ENCODE assay signal across 16 cellular contexts in genomic region chr5:33330992-33331391, GRCh38.
"Had no signal": no experiment of that assay in that cellular context is flagged by ENCODE, and none has a peak within 500 bp of the region (broad histone marks: within the 10 kb centered on the region; RNA-seq: fewer than 3 reads in every experiment).

No MANE protein-coding gene starts in this region.

- H3K4me1 ChIP-seq: psoas muscle had no signal

- ATAC-seq: gastroesophageal sphincter; left colon; naive thymus-derived CD4-positive, alpha-beta T cell; psoas muscle; right cardiac atrium had no signal

- H3K4me3 ChIP-seq: esophagus squamous epithelium, gastroesophageal sphincter, psoas muscle, smooth muscle cell had no signal

- H3K36me3 ChIP-seq: esophagus squamous epithelium, gastroesophageal sphincter, neutrophil had no signal

- H3K27ac ChIP-seq: epithelial cell of prostate, esophagus squamous epithelium, neutrophil, psoas muscle had no signal

- DNase-seq: effector memory CD4-positive, alpha-beta T cell; esophagus squamous epithelium; foreskin fibroblast; glutamatergic neuron; left colon; mammary epithelial cell; naive thymus-derived CD4-positive, alpha-beta T cell; psoas muscle; right cardiac atrium; stimulated activated CD4-positive, alpha-beta T cell treated with anti-CD3 and anti-CD28 coated beads, Interleukin-2, amount 100 ng/mL, for 48 hours; stimulated activated naive CD4-positive, alpha-beta T cell treated with Interleukin-2 at 50 U/mL for 16 hours; trophoblast cell had no signal

- H3K9me3 ChIP-seq: esophagus squamous epithelium, gastroesophageal sphincter, neutrophil, psoas muscle had no signal

- H3K27me3 ChIP-seq: esophagus squamous epithelium, gastroesophageal sphincter, neutrophil had no signal

- H3K4me2 ChIP-seq: smooth muscle cell had no signal
